Comparison of ENCODE assay signal across 20 cellular contexts in the genomic region with DNA sequence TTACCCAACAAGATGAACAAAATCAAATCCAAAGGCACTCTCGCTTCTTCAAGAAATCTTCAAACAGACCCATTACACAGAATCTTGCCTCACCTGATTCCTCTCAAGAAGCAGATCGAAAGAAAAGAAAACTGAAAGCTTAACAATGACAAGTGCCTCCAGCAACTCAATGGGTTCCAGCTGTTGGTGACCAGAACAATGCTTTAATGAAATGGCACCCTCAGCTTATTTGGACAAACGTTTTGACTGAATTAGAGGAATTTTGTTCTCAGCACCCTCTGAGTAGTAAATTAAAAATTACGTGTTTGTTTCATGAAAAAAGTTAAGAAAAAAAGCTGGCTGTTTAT.
"Had no signal": no experiment of that assay in that cellular context is flagged by ENCODE, and none has a peak within 500 bp of the region (broad histone marks: within the 10 kb centered on the region; RNA-seq: fewer than 3 reads in every experiment).

No MANE protein-coding gene starts in this region.

- H3K4me2 ChIP-seq: neural progenitor cell had no signal

- ATAC-seq: effector memory CD8-positive, alpha-beta T cell; left ventricle myocardium superior; lower lobe of right lung; naive thymus-derived CD8-positive, alpha-beta T cell; sciatic nerve; stimulated activated effector memory CD8-positive, alpha-beta T cell treated with anti-CD3 and anti-CD28 coated beads, Interleukin-12 subunit alpha, Interleukin-12 subunit beta, amount 100 ng/mL, for 72 hours had no signal

- H3K27me3 ChIP-seq: esophagus squamous epithelium, neural progenitor cell, stomach, testis, tibial nerve, upper lobe of left lung had no signal

- H3K9me3 ChIP-seq: esophagus squamous epithelium, lower lobe of right lung, stomach, testis, tibial nerve, upper lobe of left lung had no signal

- H3K36me3 ChIP-seq: esophagus squamous epithelium, lower lobe of right lung, neural progenitor cell, stomach, tibial nerve, upper lobe of left lung had no signal

- H3K27ac ChIP-seq: esophagus squamous epithelium, lower lobe of right lung, neural progenitor cell, parathyroid adenoma, stomach, tibial nerve, upper lobe of left lung had no signal

- H3K9ac ChIP-seq: neural progenitor cell, parathyroid adenoma had no signal

- H3K4me1 ChIP-seq: esophagus squamous epithelium, lower lobe of right lung, parathyroid adenoma, upper lobe of left lung had no signal

- DNase-seq: dermis blood vessel endothelial cell; effector memory CD8-positive, alpha-beta T cell; erythroblast; esophagus squamous epithelium; hypothalamus; left ventricle myocardium superior; lower lobe of right lung; naive thymus-derived CD8-positive, alpha-beta T cell; stimulated activated CD4-positive, alpha-beta T cell treated with anti-CD3 and anti-CD28 coated beads, Interleukin-2, amount 100 ng/mL, for 24 hours; stimulated activated CD4-positive, alpha-beta T cell treated with anti-CD3 and anti-CD28 coated beads, Interleukin-4, amount 100 ng/mL, for 24 hours; stimulated activated naive CD4-positive, alpha-beta T cell treated with Interleukin-2 at 50 U/mL for 16 hours; stomach; testis; upper lobe of left lung had no signal

- H3K4me3 ChIP-seq: coronary artery, esophagus squamous epithelium, lower lobe of right lung, neural progenitor cell, stomach, testis, tibial nerve, upper lobe of left lung had no signal

- H2AFZ ChIP-seq: neural progenitor cell, parathyroid adenoma had no signal

- H3K79me2 ChIP-seq: parathyroid adenoma had no signal
